10 cellular contexts compared by ENCODE assay signal in the genomic region with DNA sequence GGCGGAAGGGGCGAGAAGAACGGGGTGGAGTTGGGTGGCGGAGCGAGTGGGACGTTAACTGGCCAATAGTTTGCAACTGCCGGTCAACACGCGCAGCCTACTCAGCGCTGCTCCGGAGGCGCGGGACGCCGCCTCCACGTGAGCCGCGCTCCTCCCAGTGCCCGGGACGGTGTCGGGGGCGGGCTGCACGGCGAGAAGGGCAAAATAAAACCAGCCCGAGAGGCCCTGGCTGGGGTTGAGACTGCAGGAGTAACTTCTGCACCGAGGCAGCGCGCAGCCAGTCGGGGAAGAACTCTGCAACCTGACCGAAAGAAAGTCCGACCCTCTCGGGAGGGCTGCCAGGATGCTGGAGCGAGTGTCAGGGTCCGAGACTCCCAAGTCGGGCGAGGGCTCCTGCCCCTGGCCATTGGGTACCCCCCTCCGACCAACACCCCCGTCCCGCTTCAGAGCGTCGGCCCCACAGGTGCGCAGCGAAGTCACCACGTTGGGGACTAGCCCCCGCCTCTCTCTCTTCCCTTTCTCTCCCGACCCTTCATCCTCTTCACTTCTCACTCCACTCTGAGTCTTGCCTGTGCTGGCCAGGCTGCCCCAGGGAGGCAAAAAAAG. TPM values are rescaled to one million over a fixed set of nuclear protein-coding genes. Genes with fewer than 3 reads are reported as not detected.
A peak's percentile ranks its signal among the peaks of the same experiment; 100 is the strongest.
DNase-seq lines count a peak whose midpoint lies in the region; TF ChIP-seq lines count a peak whose summit lies in the region.
"Had no signal": no experiment of that assay in that cellular context is flagged by ENCODE, and none has a peak within 500 bp of the region (broad histone marks: within the 10 kb centered on the region; RNA-seq: fewer than 3 reads in every experiment).

No MANE protein-coding gene starts in this region.

- TF ChIP-seq CTCF in WERI-Rb-1 (IDR thresholded peaks at IDR 0.05; ENCODE audit: low read depth, low read length), result no peak

- H3K27ac ChIP-seq in WERI-Rb-1 (no peak overlapping the region), iPS-20b (ENCODE audit: low read length) (no peak overlapping the region)

- H3K27me3 ChIP-seq in WERI-Rb-1 (ENCODE audit: insufficient read depth, low read depth, severe bottlenecking) (peaks cover 10% of the 10 kb centered on the region), iPS-20b (ENCODE audit: insufficient read depth, low read length) (peaks cover 13% of the 10 kb centered on the region), skeletal muscle satellite cell (ENCODE audit: control insufficient read depth, insufficient read depth, low read length) (peaks cover 14% of the 10 kb centered on the region)

- H3K36me3 ChIP-seq in WERI-Rb-1 (no peaks in the 10 kb centered on the region), iPS-20b (ENCODE audit: insufficient read depth, low read depth, low read length) (no peaks in the 10 kb centered on the region), skeletal muscle satellite cell (ENCODE audit: insufficient read depth, low read length) (no peaks in the 10 kb centered on the region)

- peak overlapping the region; percentile 74 for H3K9ac ChIP-seq in iPS-20b (ENCODE audit: low read depth, low read length)
- H3K9ac ChIP-seq in skeletal muscle satellite cell (ENCODE audit: low read depth, low read length), result peak overlapping the region; percentile 31

- H3K4me1 ChIP-seq in iPS-20b (ENCODE audit: insufficient read depth, low read length) (peaks cover 10% of the 10 kb centered on the region; the same call in 1 of the 2 replicates), skeletal muscle satellite cell (ENCODE audit: control insufficient read depth, insufficient read depth, low read length) (no peaks in the 10 kb centered on the region)

- peak; percentile 41 for DNase-seq in HK-2 (ENCODE audit: unreplicated experiment)
- DNase-seq in WERI-Rb-1, result peak; percentile 54
- DNase-seq in central memory CD4-positive, alpha-beta T cell, result no peak
- DNase-seq in AG08396 (ENCODE audit: low spot score), result no peak
- DNase-seq in inferior parietal cortex (ENCODE audit: extremely low spot score), result no peak
- DNase-seq in NCI-H2029 (lab: John Stamatoyannopoulos, UW), result no peak
- DNase-seq: activated T-cell treated with anti-CD3 and anti-CD28 coated beads, Interleukin-2, amount 50 U/mL, for 1 hour; NCI-H187 treated with DMSO at 0.1 percent for 48 hours had no signal

- peak overlapping the region; percentile 88 for H3K4me2 ChIP-seq in skeletal muscle satellite cell (ENCODE audit: low read length)

- H3K9me3 ChIP-seq in WERI-Rb-1 (ENCODE audit: severe bottlenecking) (no peaks in the 10 kb centered on the region), iPS-20b (ENCODE audit: insufficient read depth, low read depth, low read length) (no peaks in the 10 kb centered on the region), skeletal muscle satellite cell (replicated peaks; ENCODE audit: low read length) (no peaks in the 10 kb centered on the region)

- H3K4me3 ChIP-seq in WERI-Rb-1 (ENCODE audit: low read depth, low read length) (peak overlapping the region; percentile 79), iPS-20b (ENCODE audit: low read length) (peak overlapping the region; percentile 72), skeletal muscle satellite cell (ENCODE audit: low read length) (peak overlapping the region; percentile 75)

RNA-seq across cellular contexts. Expression of gene ELAVL2, which starts 25.1 kb away (rescaled TPM):
- total RNA-seq in skeletal muscle satellite cell (2012; rRNA removed), result under 0.01 and 1.3 TPM in 2 replicates

Comparison
In these comparisons a context has a peak if more than half of its experiments do, and no peak if none do; other contexts are left out.
1. DNase-seq: peak in HK-2 (single experiment) and WERI-Rb-1 (single experiment); none in central memory CD4-positive, alpha-beta T cell (single experiment), AG08396 (single experiment), inferior parietal cortex (single experiment) and NCI-H2029 (single experiment).
2. Peak in every context shown above with its lines, with median percentiles within 50 percentile points of each other: H3K4me3 ChIP-seq.